Comparison of ENCODE assay signal across 16 cellular contexts in genomic region chr9:109238677-109239076, GRCh38.
DNase-seq lines count a peak whose midpoint lies in the region; ATAC-seq and TF ChIP-seq lines count a peak whose summit lies in the region.
"Had no signal": no experiment of that assay in that cellular context is flagged by ENCODE, and none has a peak within 500 bp of the region (broad histone marks: within the 10 kb centered on the region; RNA-seq: fewer than 3 reads in every experiment).

No MANE protein-coding gene starts in this region.

- no peak overlapping the region for H3K4me3 ChIP-seq in cardiac fibroblast (replicated peaks in 1 of 2; ENCODE audit: low read depth in 2 of 2, low read length in 2 of 2)
- H3K4me3 ChIP-seq: adrenal gland had no signal

- peak; percentile 40 for DNase-seq in ELR (ENCODE audit: low read depth)
- peak; percentile 54 for DNase-seq in NCI-H226
- peak; percentile 3 to 57 for DNase-seq in cardiac fibroblast (ENCODE audit: low read depth in 2 of 2)
- peak; percentile 33 for DNase-seq in renal cortical epithelial cell (ENCODE audit: low read depth)
- DNase-seq in GM19240 (ENCODE audit: insufficient read length, low spot score): no peak
- no peak for DNase-seq in globus pallidus (ENCODE audit: low spot score)
- DNase-seq: activated CD4-positive, alpha-beta T cell treated with anti-CD3 and anti-CD28 coated beads for 36 hours; central memory CD4-positive, alpha-beta T cell; erythroblast; Kasumi-1; NCI-H1436; retina; RPMI8226; stimulated activated CD4-positive, alpha-beta T cell treated with anti-CD3 and anti-CD28 coated beads, Interleukin-12 subunit alpha, Interleukin-12 subunit beta, amount 100 ng/mL, for 4 hours had no signal

- no peak for ATAC-seq in HG02973 (IDR thresholded peaks at IDR 0.05; ENCODE audit: unreplicated experiment)
- ATAC-seq: activated CD4-positive, alpha-beta T cell treated with anti-CD3 and anti-CD28 coated beads for 36 hours had no signal

- TF ChIP-seq CTCF in cardiac fibroblast (IDR thresholded peaks at IDR 0.05; ENCODE audit: low read depth, low read length): no peak

Comparison
In these comparisons a context has a peak if more than half of its experiments do, and no peak if none do; other contexts are left out.
1. DNase-seq: peak in ELR (single experiment), NCI-H226 (single experiment), cardiac fibroblast (2 of 2) and renal cortical epithelial cell (single experiment); none in GM19240 (single experiment) and globus pallidus (single experiment).